ENCODE assay signal across 22 cellular contexts in genomic region chr2:111148225-111148873, GRCh38. TPM values are rescaled to one million over a fixed set of nuclear protein-coding genes. Genes with fewer than 3 reads are reported as not detected.
A peak's percentile ranks its signal among the peaks of the same experiment; 100 is the strongest.
DNase-seq lines count a peak whose midpoint lies in the region; ATAC-seq, FAIRE-seq and TF ChIP-seq lines count a peak whose summit lies in the region.
"Had no signal": no experiment of that assay in that cellular context is flagged by ENCODE, and none has a peak within 500 bp of the region (broad histone marks: within the 10 kb centered on the region; RNA-seq: fewer than 3 reads in every experiment).

No MANE protein-coding gene starts in this region.

- H3K9me1 ChIP-seq in K562 (ENCODE audit: control insufficient read depth, insufficient read depth, low read length) = no peaks in the 10 kb centered on the region

- peaks cover 24% of the 10 kb centered on the region for H3K4me1 Mint-ChIP-seq in activated naive CD4-positive, alpha-beta T cell treated with anti-CD3 and anti-CD28 coated beads for 36 hours (ENCODE audit: low read depth)

- POLR2A ChIA-PET in K562 (lab: Yijun Ruan, JAX) = interaction anchor here (2.0 kb wide), 1 partner anchor 9 kb away, joined by 4 read pairs; no protein-coding TSS in a partner anchor

- 6% methylated on average over 3 of the region's 3 CpGs for WGBS in K562 (ENCODE audit: insufficient coverage, low coverage, missing lambda C conversion rate)
- WGBS in trophoblast cell (ENCODE audit: extremely low coverage, insufficient coverage, insufficient read length) = no CpG with 5 or more reads among the region's 3 CpGs
- 84 to 86% methylated on average over 3 of the region's 3 CpGs for WGBS in body of pancreas, 2 donors

- H4K20me1 ChIP-seq in DND-41 (ENCODE audit: insufficient read depth, low read length) (peaks cover 13% of the 10 kb centered on the region; the same call in 1 of the 2 replicates), Karpas-422 (ENCODE audit: insufficient read depth, low read depth, low read length) (peaks cover 20% of the 10 kb centered on the region), K562 (replicated peaks; ENCODE audit: control insufficient read depth, insufficient read depth, low read length) (no peaks in the 10 kb centered on the region)

- no TSS peak for BruUV-seq in K562 (replicated peaks; lab: Mats Ljungman, UMichigan)

- no peaks in the 10 kb centered on the region for H3K9me2 ChIP-seq in Karpas-422 (replicated peaks; ENCODE audit: insufficient read depth, low read length)

- H2AK5ac ChIP-seq in trophoblast cell (ENCODE audit: low read length) = no peak overlapping the region

- no peak overlapping the region for H2BK12ac ChIP-seq in trophoblast cell (ENCODE audit: low read length)

- ATAC-seq in DND-41 (ENCODE audit: insufficient read depth, low read depth) (no peak), K562 (peak; percentile 88), upper lobe of right lung (no peak), body of pancreas (no peak)
- ATAC-seq: Panc1, Right ventricle myocardium inferior, T-cell had no signal

- H4K12ac ChIP-seq in trophoblast cell (ENCODE audit: low read depth, low read length) = no peak overlapping the region

- no peak for TF ChIP-seq EP300 in K562 (IDR thresholded peaks at IDR 0.05; ENCODE audit: low read length)

- FAIRE-seq in K562 (lab: Jason Lieb, UNC) = no peak

- no peak overlapping the region for H3K18ac ChIP-seq in trophoblast cell (ENCODE audit: low read length)

- TF ChIP-seq CTCF in DND-41 (IDR thresholded peaks at IDR 0.05; ENCODE audit: borderline replicate concordance, extremely low read depth, low read length, poor library complexity, severe bottlenecking) = no peak
- no peak for TF ChIP-seq CTCF in K562 (IDR thresholded peaks at IDR 0.05 in 2 of 3, conservative IDR thresholded peaks at IDR 0.05 in 1 of 3; ENCODE audit: insufficient read depth in 2 of 3, low read depth in 1 of 3, low read length in 3 of 3)
- TF ChIP-seq CTCF in upper lobe of right lung (IDR thresholded peaks at IDR 0.05) = no peak
- TF ChIP-seq CTCF in body of pancreas (IDR thresholded peaks at IDR 0.05) = no peak

- H3K14ac ChIP-seq in trophoblast cell (ENCODE audit: low read length) = no peak overlapping the region

- DNase-seq in DND-41 (no peak), Karpas-422 (no peak), K562 (ENCODE audit: extremely low read depth in 1 of 4, low spot score in 3 of 4) (peak; percentile 26 to 66 (median 40)), trophoblast cell (no peak), NCI-H2171 treated with DMSO at 0.1 percent for 48 hours (lab: John Stamatoyannopoulos, UW) (no peak), upper lobe of right lung (no peak), body of pancreas (no peak)
- no peak for DNase-seq in activated naive CD4-positive, alpha-beta T cell treated with anti-CD3 and anti-CD28 coated beads for 36 hours
- DNase-seq: ACHN; AML-193; Caco-2; CD4-positive, CD25-positive, alpha-beta regulatory T cell; DMS153; H9; MM.1S; NCI-H1417 treated with DMSO at 0.1 percent for 48 hours; NCI-H1930; NCI-H510A; T-cell had no signal

- H3K4ac ChIP-seq in trophoblast cell (ENCODE audit: low read depth, low read length) = peak overlapping the region; percentile 27

- no peak overlapping the region for H3K23ac ChIP-seq in trophoblast cell (ENCODE audit: low read length)

- peaks cover 32% of the 10 kb centered on the region for H3K36me3 Mint-ChIP-seq in activated naive CD4-positive, alpha-beta T cell treated with anti-CD3 and anti-CD28 coated beads for 36 hours (ENCODE audit: low read depth)

- in situ Hi-C loops in K562 (cut with MboI) = no loop called here

- no peaks in the 10 kb centered on the region for H3K79me1 ChIP-seq in trophoblast cell (ENCODE audit: low read length)

- no peaks in the 10 kb centered on the region for H3K27me3 ChIP-seq in DND-41 (ENCODE audit: insufficient read depth, low read length, poor library complexity)
- H3K27me3 ChIP-seq in Karpas-422 (ENCODE audit: low read length) = no peaks in the 10 kb centered on the region
- no peaks in the 10 kb centered on the region for H3K27me3 ChIP-seq in K562 (ENCODE audit: control insufficient read depth in 2 of 2, insufficient read depth in 2 of 2, low read length in 2 of 2)
- H3K27me3 ChIP-seq in trophoblast cell (ENCODE audit: insufficient read depth, low read length) = no peaks in the 10 kb centered on the region
- no peaks in the 10 kb centered on the region for H3K27me3 ChIP-seq in upper lobe of right lung
- H3K27me3 ChIP-seq in body of pancreas = no peaks in the 10 kb centered on the region

- no peak for TF ChIP-seq RAD21 in K562 (CRISPR knock-in tag; conservative IDR thresholded peaks at IDR 0.05 in 1 of 2, IDR thresholded peaks at IDR 0.05 in 1 of 2)

- TF ChIP-seq POLR2A in K562 (conservative IDR thresholded peaks at IDR 0.05) = no peak
- no peak for TF ChIP-seq POLR2A in body of pancreas (IDR thresholded peaks at IDR 0.05)

- H4K91ac ChIP-seq in trophoblast cell (ENCODE audit: low read depth, low read length) = no peak overlapping the region

- no peak overlapping the region for H2AFZ ChIP-seq in DND-41 (ENCODE audit: low read depth, low read length)
- no peak overlapping the region for H2AFZ ChIP-seq in Karpas-422 (ENCODE audit: low read length)
- H2AFZ ChIP-seq in K562 (ENCODE audit: low read depth, low read length) = peak overlapping the region; percentile 86
- H2AFZ ChIP-seq in trophoblast cell (ENCODE audit: insufficient read depth, low read length, poor library complexity) = no peak overlapping the region

- H3K9me3 ChIP-seq in DND-41 (ENCODE audit: insufficient read depth, low read length, severe bottlenecking) (no peaks in the 10 kb centered on the region), Karpas-422 (ENCODE audit: low read length) (no peaks in the 10 kb centered on the region), K562 (replicated peaks; ENCODE audit: control insufficient read depth, insufficient read depth, low read depth, low read length) (no peaks in the 10 kb centered on the region), trophoblast cell (ENCODE audit: insufficient read depth, low read depth, low read length) (no peaks in the 10 kb centered on the region), upper lobe of right lung (no peaks in the 10 kb centered on the region), body of pancreas (no peaks in the 10 kb centered on the region)
- H3K9me3 ChIP-seq: Caco-2 had no signal

- no peak overlapping the region for H2BK5ac ChIP-seq in trophoblast cell (ENCODE audit: low read depth, low read length, poor library complexity)

- H3K9ac ChIP-seq in DND-41 (ENCODE audit: low read depth, low read length) (no peak overlapping the region), Karpas-422 (ENCODE audit: low read length) (no peak overlapping the region), K562 (ENCODE audit: insufficient read depth in 1 of 2, low read depth in 2 of 2, low read length in 2 of 2) (peak overlapping the region in 1 of 2 experiments; percentile 70; a peak in 3 of 4 replicates), trophoblast cell (ENCODE audit: low read length) (no peak overlapping the region)
- H3K9ac ChIP-seq: KMS-11 had no signal

- peaks cover 87% of the 10 kb centered on the region for H3K79me2 ChIP-seq in DND-41 (ENCODE audit: insufficient read depth, low read length)
- peaks cover 97% of the 10 kb centered on the region for H3K79me2 ChIP-seq in Karpas-422 (ENCODE audit: low read length)
- H3K79me2 ChIP-seq in K562 (ENCODE audit: control insufficient read depth, insufficient read depth, low read length) = peaks cover 18% of the 10 kb centered on the region; the same call in 2 of the 3 replicates
- peaks cover 2% of the 10 kb centered on the region for H3K79me2 ChIP-seq in trophoblast cell (ENCODE audit: control insufficient read depth, insufficient read depth, low read length, poor library complexity)

- H3K4me3 ChIP-seq in DND-41 (ENCODE audit: low read depth in 1 of 2, low read length in 2 of 2) (no peak overlapping the region), Karpas-422 (ENCODE audit: low read length) (no peak overlapping the region), K562 (no peak overlapping the region), trophoblast cell (ENCODE audit: low read depth, low read length) (no peak overlapping the region), upper lobe of right lung (no peak overlapping the region), body of pancreas (no peak overlapping the region)

- no peaks in the 10 kb centered on the region for H3K27me3 Mint-ChIP-seq in activated naive CD4-positive, alpha-beta T cell treated with anti-CD3 and anti-CD28 coated beads for 36 hours (ENCODE audit: low read depth)
- H3K27me3 Mint-ChIP-seq: T-cell had no signal

- CTCF ChIA-PET in K562 (lab: Yijun Ruan, JAX; ENCODE audit: low intra/inter-chr PET ratio) = no interaction called here
- CTCF ChIA-PET in activated naive CD4-positive, alpha-beta T cell treated with anti-CD3 and anti-CD28 coated beads for 36 hours (lab: Charles Lee) = interaction anchor here (0.8 kb wide), 1 partner anchor 8 kb away, joined by 5 read pairs; no protein-coding TSS in a partner anchor

- H3K4me1 ChIP-seq in DND-41 (ENCODE audit: insufficient read depth, low read length) (peaks cover 7% of the 10 kb centered on the region; the same call in 1 of the 2 replicates), Karpas-422 (ENCODE audit: low read length) (peaks cover 96% of the 10 kb centered on the region), K562 (replicated peaks in 1 of 2; ENCODE audit: control insufficient read depth in 2 of 2, insufficient read depth in 2 of 2, low read length in 2 of 2) (peaks cover 3 to 24% of the 10 kb centered on the region in 2 experiments; a peak in 4 of 5 replicates), trophoblast cell (ENCODE audit: control insufficient read depth in 1 of 2, insufficient read depth in 2 of 2, low read length in 2 of 2) (peaks cover 0 to 2% of the 10 kb centered on the region in 2 experiments), upper lobe of right lung (peaks cover 11% of the 10 kb centered on the region), body of pancreas (no peaks in the 10 kb centered on the region)
- H3K4me1 ChIP-seq: Caco-2 had no signal

- H3K4me3 Mint-ChIP-seq in activated naive CD4-positive, alpha-beta T cell treated with anti-CD3 and anti-CD28 coated beads for 36 hours = no peak overlapping the region
- H3K4me3 Mint-ChIP-seq: CD4-positive, CD25-positive, alpha-beta regulatory T cell; H9; T-cell had no signal

- H3K36me3 ChIP-seq in DND-41 (ENCODE audit: insufficient read depth, low read length) (peaks cover 84% of the 10 kb centered on the region), Karpas-422 (ENCODE audit: insufficient read depth, low read length) (peaks cover 50% of the 10 kb centered on the region), K562 (ENCODE audit: control insufficient read depth, insufficient read depth, low read length) (peaks cover 61% of the 10 kb centered on the region; the same call in 2 of the 3 replicates), trophoblast cell (ENCODE audit: control insufficient read depth in 1 of 2, insufficient read depth in 2 of 2, low read length in 2 of 2) (peaks cover 27 to 40% of the 10 kb centered on the region in 2 experiments), upper lobe of right lung (peaks cover 36% of the 10 kb centered on the region), body of pancreas (replicated peaks in 1 of 2; ENCODE audit: insufficient read depth in 1 of 2, low read depth in 2 of 2) (peaks cover 0 to 2% of the 10 kb centered on the region in 2 donors)

- intact Hi-C loops in K562 (cut with micrococcal nuclease) = no loop called here
- intact Hi-C loops in activated naive CD4-positive, alpha-beta T cell treated with anti-CD3 and anti-CD28 coated beads for 36 hours (cut with micrococcal nuclease) = no loop called here
- intact Hi-C loops in upper lobe of right lung (cut with DNase I) = no loop called here
- intact Hi-C loops in body of pancreas (cut with DNase I) = no loop called here

- peak overlapping the region; percentile 1; the same call in 1 of the 2 replicates for H3K27ac ChIP-seq in DND-41 (ENCODE audit: low read length)
- H3K27ac ChIP-seq in Karpas-422 (ENCODE audit: low read length) = peak overlapping the region; percentile 57
- peak overlapping the region; percentile 75 for H3K27ac ChIP-seq in K562 (ENCODE audit: extremely low read depth, low read depth, low read length)
- H3K27ac ChIP-seq in trophoblast cell (ENCODE audit: low read depth, low read length) = no peak overlapping the region
- H3K27ac ChIP-seq in upper lobe of right lung = no peak overlapping the region
- H3K27ac ChIP-seq in body of pancreas = no peak overlapping the region
- H3K27ac ChIP-seq: KMS-11 had no signal

- no peak overlapping the region for H3K4me2 ChIP-seq in DND-41 (ENCODE audit: insufficient read depth, low read length)
- H3K4me2 ChIP-seq in Karpas-422 (ENCODE audit: low read depth, low read length, poor library complexity, severe bottlenecking) = no peak overlapping the region
- peak overlapping the region; percentile 45 for H3K4me2 ChIP-seq in K562 (ENCODE audit: insufficient read depth, low read length)
- no peak overlapping the region for H3K4me2 ChIP-seq in trophoblast cell (ENCODE audit: low read length)
- H3K4me2 ChIP-seq: KMS-11 had no signal

- no peak overlapping the region for H4K8ac ChIP-seq in trophoblast cell (ENCODE audit: low read depth, low read length)

- no peak overlapping the region for H3K27ac Mint-ChIP-seq in activated naive CD4-positive, alpha-beta T cell treated with anti-CD3 and anti-CD28 coated beads for 36 hours
- H3K27ac Mint-ChIP-seq: T-cell had no signal

- no peaks in the 10 kb centered on the region for H3K9me3 Mint-ChIP-seq in activated naive CD4-positive, alpha-beta T cell treated with anti-CD3 and anti-CD28 coated beads for 36 hours
- H3K9me3 Mint-ChIP-seq: CD4-positive, CD25-positive, alpha-beta regulatory T cell; H9; T-cell had no signal

- H2BK120ac ChIP-seq in trophoblast cell (ENCODE audit: insufficient read depth, low read length, poor library complexity) = no peak overlapping the region

RNA-seq across cellular contexts. Expression of gene BCL2L11, which starts 27.6 kb away (rescaled TPM):
- 29.7 and 51.9 TPM in 2 replicates for total RNA-seq in Karpas-422 (2014; rRNA removed; shearing (Covaris generic); ENCODE audit: low replicate concordance)
- 12.1 and 19.1 TPM in 2 replicates for total RNA-seq in K562 (2011; cell fraction: chromatin; rRNA removed; ENCODE audit: low replicate concordance)
- 6.2 and 6.7 TPM in 2 replicates for total RNA-seq in K562 (2011; cell fraction: nucleolus; rRNA removed)
- 13.1 and 30.2 TPM in 2 replicates for total RNA-seq in K562 (2011; cell fraction: nucleoplasm; rRNA removed)
- 4.5 and 6.4 TPM in 2 replicates for total RNA-seq in K562 (2014; rRNA removed)
- 5.0 TPM in 2 replicates for total RNA-seq in K562 (2014; rRNA removed; fragmentation: Illumina TruSeq; extraction: Trizol)
- 6.1 and 7.2 TPM in 2 replicates for total RNA-seq in K562 (2015; rRNA removed; fragmentation: Illumina TruSeq; extraction: Trizol)
- total RNA-seq in K562 (2021) = 16.1 and 18.8 TPM in 2 replicates
- 3.1 and 6.4 TPM in 2 replicates for polyA plus RNA-seq in K562 (2011; rRNA removed)
- 4.7 and 6.0 TPM in 2 replicates for polyA plus RNA-seq in K562 (2011; cell fraction: cytosol; rRNA removed)
- 8.6 and 12.0 TPM in 2 replicates for polyA plus RNA-seq in K562 (2011; cell fraction: nucleus; rRNA removed)
- 11.4 TPM in 2 replicates for polyA plus RNA-seq in K562 (2012)
- 15.3 and 16.5 TPM in 2 replicates for polyA plus RNA-seq in K562 (2014; fragmentation: Illumina TruSeq; extraction: Trizol)
- polyA plus RNA-seq in K562 (2014; fragmentation: Nextera tagmentation; extraction: Ambion mirVana) = 1 to 10 TPM; 2.2 to 2.5 TPM
- polyA plus RNA-seq in K562 (2014; rRNA removed) = 8.1 and 8.8 TPM in 2 replicates
- polyA minus RNA-seq in K562 (2011; rRNA and poly(A)+ RNA removed) = 3.4 and 6.3 TPM in 2 replicates
- polyA minus RNA-seq in K562 (2011; cell fraction: cytosol; rRNA and poly(A)+ RNA removed) = 6.0 and 9.8 TPM in 2 replicates
- polyA minus RNA-seq in K562 (2011; cell fraction: nucleus; rRNA and poly(A)+ RNA removed) = 6.9 and 13.4 TPM in 2 replicates
- polyA plus RNA-seq in trophoblast cell (2013) = 29.4 and 31.9 TPM in 2 replicates
- total RNA-seq in activated naive CD4-positive, alpha-beta T cell treated with anti-CD3 and anti-CD28 coated beads for 36 hours = 10 to 100 TPM; 11.5 to 12.8 TPM
- total RNA-seq in upper lobe of right lung = 23.9 TPM
- total RNA-seq in body of pancreas = 10 to 100 TPM; 10.9 to 18.7 TPM

Comparison
In these comparisons a context has a peak if more than half of its experiments do, and no peak if none do; other contexts are left out.
1. DNase-seq: peak in K562 (4 of 4); none in DND-41 (single experiment), Karpas-422 (single experiment), trophoblast cell (0 of 2), activated naive CD4-positive, alpha-beta T cell treated with anti-CD3 and anti-CD28 coated beads for 36 hours (single experiment), NCI-H2171 treated with DMSO at 0.1 percent for 48 hours (single experiment), upper lobe of right lung (single experiment) and body of pancreas (0 of 4).
2. H3K27ac ChIP-seq: peak in DND-41 (single experiment), Karpas-422 (single experiment) and K562 (single experiment); none in trophoblast cell (single experiment), upper lobe of right lung (single experiment) and body of pancreas (0 of 4).